In genomic region chr15:47196057-47196456, GRCh38 we compare ENCODE assay signal across 1 cellular context.
TF ChIP-seq lines count a peak whose summit lies in the region.

No MANE protein-coding gene starts in this region.

TF ChIP-seq in WTC11, 78 proteins besides CTCF, POLR2A, EP300 and RAD21 (continued from another document):
- TF ChIP-seq GABPB1 (CRISPR knock-in tag; IDR thresholded peaks at IDR 0.05) (no peak), CBFB (CRISPR knock-in tag; IDR thresholded peaks at IDR 0.05; ENCODE audit: low read depth) (no peak), E2F1 (CRISPR knock-in tag; IDR thresholded peaks at IDR 0.05) (no peak), FOXP1 (CRISPR knock-in tag; IDR thresholded peaks at IDR 0.05; ENCODE audit: borderline replicate concordance) (no peak), ZBTB21 (CRISPR knock-in tag; IDR thresholded peaks at IDR 0.05; ENCODE audit: borderline replicate concordance) (no peak), MAX (CRISPR knock-in tag; IDR thresholded peaks at IDR 0.05) (no peak), MXD4 (CRISPR knock-in tag; IDR thresholded peaks at IDR 0.05; ENCODE audit: borderline replicate concordance) (no peak), PREB (CRISPR knock-in tag; IDR thresholded peaks at IDR 0.05; ENCODE audit: borderline replicate concordance) (no peak), ZNF317 (CRISPR knock-in tag; IDR thresholded peaks at IDR 0.05; ENCODE audit: borderline replicate concordance, low read depth) (no peak), ELF4 (CRISPR knock-in tag; IDR thresholded peaks at IDR 0.05; ENCODE audit: low read depth) (no peak), EMX1 (CRISPR knock-in tag; IDR thresholded peaks at IDR 0.05) (no peak), GRHL2 (CRISPR knock-in tag; IDR thresholded peaks at IDR 0.05; ENCODE audit: insufficient replicate concordance, severe bottlenecking) (no peak), ZNF396 (CRISPR knock-in tag; IDR thresholded peaks at IDR 0.05; ENCODE audit: borderline replicate concordance) (no peak)
TF ChIP-seq in WTC11: peak in this region for 0.
